Comparison of ENCODE assay signal across 19 cellular contexts in genomic region chr6:56833127-56833791, GRCh38.
A peak's percentile ranks its signal among the peaks of the same experiment; 100 is the strongest.
DNase-seq lines count a peak whose midpoint lies in the region; ATAC-seq and TF ChIP-seq lines count a peak whose summit lies in the region.
"Had no signal": no experiment of that assay in that cellular context is flagged by ENCODE, and none has a peak within 500 bp of the region (broad histone marks: within the 10 kb centered on the region; RNA-seq: fewer than 3 reads in every experiment).

No MANE protein-coding gene starts in this region.

- H3K36me3 ChIP-seq in HEK293 (ENCODE audit: control insufficient read depth in 2 of 2, insufficient read depth in 1 of 2, low read length in 2 of 2) (no peaks in the 10 kb centered on the region), left ventricle myocardium inferior (no peaks in the 10 kb centered on the region), skeletal muscle tissue (ENCODE audit: control insufficient read depth in 3 of 3, insufficient read depth in 3 of 3, low read length in 3 of 3) (no peaks in the 10 kb centered on the region)
- H3K36me3 ChIP-seq: BE2C had no signal

- ATAC-seq in stimulated activated memory B cell treated with anti-CD40 and anti-IgM and Interleukin-4, amounts not matched to agents 10 μg/mL and 1 μg/mL and 100 μg/mL, for 72 hours: no peak
- ATAC-seq in activated CD8-positive, alpha-beta T cell treated with anti-CD3 and anti-CD28 coated beads, Interleukin-2, amount 10 ng/mL, durations not matched to agents 7 days and 5 days: no peak

- H3K9ac ChIP-seq in skeletal muscle tissue (ENCODE audit: low read depth in 1 of 3, low read length in 3 of 3): peak overlapping the region in 2 of 3 donors; percentile 34 to 46

- H3K27me3 ChIP-seq in left ventricle myocardium inferior (ENCODE audit: low read depth) (no peaks in the 10 kb centered on the region), skeletal muscle tissue (ENCODE audit: control insufficient read depth in 3 of 3, insufficient read depth in 3 of 3, low read length in 3 of 3) (no peaks in the 10 kb centered on the region)
- H3K27me3 ChIP-seq: BE2C had no signal

- CTCF ChIA-PET in HEK293 (lab: Yijun Ruan, JAX): no interaction called here
- CTCF ChIA-PET in activated CD8-positive, alpha-beta T cell treated with anti-CD3 and anti-CD28 coated beads, Interleukin-2, amount 10 ng/mL, durations not matched to agents 7 days and 5 days (lab: Charles Lee): no interaction called here

- H3K4me1 ChIP-seq in HEK293 (ENCODE audit: control insufficient read depth, insufficient read depth, low read length) (peaks cover 16% of the 10 kb centered on the region), left ventricle myocardium inferior (peaks cover 93% of the 10 kb centered on the region), skeletal muscle tissue (ENCODE audit: control insufficient read depth in 3 of 3, insufficient read depth in 3 of 3, low read length in 3 of 3) (peaks cover 14 to 41% (median 16%) of the 10 kb centered on the region in 3 donors)
- H3K4me1 ChIP-seq: BE2C had no signal

- H3K4me1 Mint-ChIP-seq in stimulated activated memory B cell treated with anti-CD40 and anti-IgM and Interleukin-4, amounts not matched to agents 10 μg/mL and 1 μg/mL and 100 μg/mL, for 72 hours: no peaks in the 10 kb centered on the region
- H3K4me1 Mint-ChIP-seq in activated CD8-positive, alpha-beta T cell treated with anti-CD3 and anti-CD28 coated beads, Interleukin-2, amount 10 ng/mL, durations not matched to agents 7 days and 5 days (ENCODE audit: low read depth): no peaks in the 10 kb centered on the region
- H3K4me1 Mint-ChIP-seq: CD4-positive, alpha-beta memory T cell had no signal

- H3K4me3 Mint-ChIP-seq in stimulated activated memory B cell treated with anti-CD40 and anti-IgM and Interleukin-4, amounts not matched to agents 10 μg/mL and 1 μg/mL and 100 μg/mL, for 72 hours: no peak overlapping the region
- no peak overlapping the region for H3K4me3 Mint-ChIP-seq in activated CD8-positive, alpha-beta T cell treated with anti-CD3 and anti-CD28 coated beads, Interleukin-2, amount 10 ng/mL, durations not matched to agents 7 days and 5 days
- H3K4me3 Mint-ChIP-seq: CD4-positive, alpha-beta memory T cell had no signal

- no peak overlapping the region for H3K27ac Mint-ChIP-seq in stimulated activated memory B cell treated with anti-CD40 and anti-IgM and Interleukin-4, amounts not matched to agents 10 μg/mL and 1 μg/mL and 100 μg/mL, for 72 hours
- H3K27ac Mint-ChIP-seq in activated CD8-positive, alpha-beta T cell treated with anti-CD3 and anti-CD28 coated beads, Interleukin-2, amount 10 ng/mL, durations not matched to agents 7 days and 5 days: no peak overlapping the region
- H3K27ac Mint-ChIP-seq: CD4-positive, alpha-beta memory T cell had no signal

- DNase-seq in RPMI8226 (peak; percentile 23), left ventricle myocardium inferior (no peak), AG08395 (ENCODE audit: low spot score) (no peak)
- no peak for DNase-seq in activated CD8-positive, alpha-beta T cell treated with anti-CD3 and anti-CD28 coated beads, Interleukin-2, amount 10 ng/mL, durations not matched to agents 7 days and 5 days
- DNase-seq: BE2C; CD4-positive, alpha-beta memory T cell; DND-41; HCEC 1CT; NCI-H1048; NCI-H146; NCI-H2081 treated with DMSO at 0.1 percent for 48 hours; NCI-H226; NCI-H526 treated with DMSO at 0.1 percent for 48 hours; NK-92 treated with Interleukin-12 subunit alpha and Interleukin-12 subunit beta, amount 100 ng/mL, for 24 hours; OCI-M1 had no signal

- intact Hi-C loops in left ventricle myocardium inferior (cut with micrococcal nuclease): no loop called here

- POLR2A ChIA-PET in HEK293 (lab: Yijun Ruan, JAX): interaction anchor here (0.7 kb wide), 1 partner anchor 1126 kb away, joined by 3 read pairs; no protein-coding TSS in a partner anchor
- POLR2A ChIA-PET in activated CD8-positive, alpha-beta T cell treated with anti-CD3 and anti-CD28 coated beads, Interleukin-2, amount 10 ng/mL, durations not matched to agents 7 days and 5 days (lab: Charles Lee): no interaction called here

- peaks cover 25% of the 10 kb centered on the region for H3K27me3 Mint-ChIP-seq in stimulated activated memory B cell treated with anti-CD40 and anti-IgM and Interleukin-4, amounts not matched to agents 10 μg/mL and 1 μg/mL and 100 μg/mL, for 72 hours
- H3K27me3 Mint-ChIP-seq in activated CD8-positive, alpha-beta T cell treated with anti-CD3 and anti-CD28 coated beads, Interleukin-2, amount 10 ng/mL, durations not matched to agents 7 days and 5 days (ENCODE audit: low read depth): peaks cover 19% of the 10 kb centered on the region

- H3K36me3 Mint-ChIP-seq in stimulated activated memory B cell treated with anti-CD40 and anti-IgM and Interleukin-4, amounts not matched to agents 10 μg/mL and 1 μg/mL and 100 μg/mL, for 72 hours: no peaks in the 10 kb centered on the region
- H3K36me3 Mint-ChIP-seq in activated CD8-positive, alpha-beta T cell treated with anti-CD3 and anti-CD28 coated beads, Interleukin-2, amount 10 ng/mL, durations not matched to agents 7 days and 5 days (ENCODE audit: low read depth): no peaks in the 10 kb centered on the region
- H3K36me3 Mint-ChIP-seq: CD4-positive, alpha-beta memory T cell had no signal

- no peak overlapping the region for H3K27ac ChIP-seq in HEK293 (ENCODE audit: extremely low read depth, low read depth, low read length)
- peak overlapping the region; percentile 84 for H3K27ac ChIP-seq in left ventricle myocardium inferior (replicated peaks)
- peak overlapping the region; percentile 82 for H3K27ac ChIP-seq in skeletal muscle tissue (ENCODE audit: low read depth, low read length)
- H3K27ac ChIP-seq: RWPE1 had no signal

- H3K4me3 ChIP-seq in HEK293 (ENCODE audit: low read depth, low read length) (no peak overlapping the region), left ventricle myocardium inferior (peak overlapping the region; percentile 20), skeletal muscle tissue (ENCODE audit: low read length in 3 of 3) (no peak overlapping the region)

- H3K9me3 Mint-ChIP-seq in stimulated activated memory B cell treated with anti-CD40 and anti-IgM and Interleukin-4, amounts not matched to agents 10 μg/mL and 1 μg/mL and 100 μg/mL, for 72 hours: no peaks in the 10 kb centered on the region
- no peaks in the 10 kb centered on the region for H3K9me3 Mint-ChIP-seq in activated CD8-positive, alpha-beta T cell treated with anti-CD3 and anti-CD28 coated beads, Interleukin-2, amount 10 ng/mL, durations not matched to agents 7 days and 5 days (ENCODE audit: insufficient read depth)

- TF ChIP-seq CTCF in HEK293 (tag by site-specific recombination; IDR thresholded peaks at IDR 0.05) (no peak), left ventricle myocardium inferior (IDR thresholded peaks at IDR 0.05; ENCODE audit: borderline replicate concordance) (no peak)

- H3K9me3 ChIP-seq in HEK293 (ENCODE audit: control insufficient read depth, insufficient read depth, low read depth, low read length) (no peaks in the 10 kb centered on the region), left ventricle myocardium inferior (replicated peaks) (no peaks in the 10 kb centered on the region), skeletal muscle tissue (ENCODE audit: control insufficient read depth in 3 of 3, low read length in 3 of 3) (no peaks in the 10 kb centered on the region)
- H3K9me3 ChIP-seq: BE2C had no signal

TF ChIP-seq in HEK293, 187 proteins besides CTCF, POLR2A, EP300 and RAD21:
- no peak for TF ChIP-seq ZNF223 (tag by site-specific recombination; IDR thresholded peaks at IDR 0.05)
- TF ChIP-seq ZNF658 (tag by site-specific recombination; IDR thresholded peaks at IDR 0.05): no peak
- peak; percentile 27; the same call in 1 of the 2 replicates for TF ChIP-seq PRDM1 (tag by site-specific recombination; IDR thresholded peaks at IDR 0.05)
